In genomic region chr3:196609343-196609775, GRCh38 we compare ENCODE assay signal across 8 cellular contexts. TPM values are rescaled to one million over a fixed set of nuclear protein-coding genes. Genes with fewer than 3 reads are reported as not detected.
A peak's percentile ranks its signal among the peaks of the same experiment; 100 is the strongest.
DNase-seq lines count a peak whose midpoint lies in the region; ATAC-seq and TF ChIP-seq lines count a peak whose summit lies in the region.

No MANE protein-coding gene starts in this region.

- H3K36me3 ChIP-seq in SJCRH30 = no peaks in the 10 kb centered on the region

- peak; percentile 87 for TF ChIP-seq CTCF in fibroblast of villous mesenchyme (IDR thresholded peaks at IDR 0.05; ENCODE audit: insufficient read depth, low read depth, low read length)

- H3K4me3 ChIP-seq in SJCRH30 (no peak overlapping the region), fibroblast of villous mesenchyme (ENCODE audit: low read depth, low read length) (no peak overlapping the region)

- ATAC-seq in GM21737 (IDR thresholded peaks at IDR 0.05; ENCODE audit: unreplicated experiment) = peak; percentile 90

- DNase-seq in DMS114 treated with DMSO at 0.1 percent for 48 hours (lab: John Stamatoyannopoulos, UW; ENCODE audit: unreplicated experiment) (peak; percentile 54), MV-4-11 (lab: John Stamatoyannopoulos, UW) (peak; percentile 97), SJCRH30 (peak; percentile 88 to 92), fibroblast of villous mesenchyme (ENCODE audit: low read depth) (peak; percentile 82), nucleus accumbens (lab: John Stamatoyannopoulos, UW) (peak in 54 of 56 donors; percentile 25 to 93 (median 68)), superior temporal gyrus (ENCODE audit: extremely low spot score) (peak; percentile 84)
- peak; percentile 86 for DNase-seq in activated effector memory CD4-positive, alpha-beta T cell treated with Interleukin-2 at 50 U/mL for 16 hours

- peaks cover 7% of the 10 kb centered on the region; the same call in 1 of the 2 replicates for H3K27me3 ChIP-seq in SJCRH30

- no peak overlapping the region for H3K27ac ChIP-seq in SJCRH30

- no peaks in the 10 kb centered on the region for H3K4me1 ChIP-seq in SJCRH30

- no peaks in the 10 kb centered on the region for H3K9me3 ChIP-seq in SJCRH30 (replicated peaks)

RNA-seq across cellular contexts. Expression of gene NRROS, which starts 30.1 kb away (rescaled TPM):
- not detected in 2 replicates for total RNA-seq in SJCRH30 (2014; rRNA removed; shearing (Covaris generic))
- total RNA-seq in fibroblast of villous mesenchyme = under 0.01 and 0.32 TPM in 2 replicates

RNA-seq across cellular contexts. Expression of gene FBXO45, which starts 40.9 kb away (rescaled TPM):
- 29.3 and 32.3 TPM in 2 replicates for total RNA-seq in SJCRH30 (2014; rRNA removed; shearing (Covaris generic))
- total RNA-seq in fibroblast of villous mesenchyme = 9.3 and 12.5 TPM in 2 replicates

RNA-seq across cellular contexts. Expression of gene WDR53, which starts 41.0 kb away (rescaled TPM):
- 10.3 and 12.8 TPM in 2 replicates for total RNA-seq in SJCRH30 (2014; rRNA removed; shearing (Covaris generic))
- 5.5 and 6.9 TPM in 2 replicates for total RNA-seq in fibroblast of villous mesenchyme
